ENCODE assay signal across 19 cellular contexts in genomic region chr7:80429186-80429585, GRCh38.
"Had no signal": no experiment of that assay in that cellular context is flagged by ENCODE, and none has a peak within 500 bp of the region (broad histone marks: within the 10 kb centered on the region; RNA-seq: fewer than 3 reads in every experiment).

No MANE protein-coding gene starts in this region.

- H3K27ac ChIP-seq: epithelial cell of prostate, esophagus muscularis mucosa, foreskin keratinocyte, neutrophil, ovary, tibial artery, upper lobe of right lung had no signal

- DNase-seq: effector memory CD8-positive, alpha-beta T cell; left colon; naive thymus-derived CD8-positive, alpha-beta T cell; right cardiac atrium; stimulated activated CD4-positive, alpha-beta T cell treated with anti-CD3 and anti-CD28 coated beads, Interleukin-4, amount 100 ng/mL, for 1 hour; stimulated activated CD8-positive, alpha-beta memory T cell treated with anti-CD3 and anti-CD28 coated beads, Interleukin-4, amount 100 ng/mL, for 48 hours; stimulated activated naive CD8-positive, alpha-beta T cell treated with anti-CD3 and anti-CD28 coated beads, Interleukin-15, Interleukin-2, amounts not matched to agents 100 U/mL and 50 U/mL, for 24 hours; tibial artery; upper lobe of right lung had no signal

- H3K36me3 ChIP-seq: esophagus muscularis mucosa, neutrophil, ovary, tibial artery, upper lobe of right lung had no signal

- H3K4me1 ChIP-seq: foreskin keratinocyte, tibial artery, upper lobe of right lung had no signal

- H3K36me3 Mint-ChIP-seq: immature natural killer cell; naive thymus-derived CD8-positive, alpha-beta T cell; stimulated activated effector memory CD8-positive, alpha-beta T cell treated with anti-CD3 and anti-CD28 coated beads, Interleukin-12 subunit alpha, Interleukin-12 subunit beta, amount 100 ng/mL, for 72 hours had no signal

- H3K27me3 Mint-ChIP-seq: dendritic cell treated with granulocyte-macrophage colony-stimulating factor and Interleukin-4, amounts not matched to agents 40 ng/mL and 50 ng/mL, for 4 days; effector memory CD8-positive, alpha-beta T cell; progenitor cell of endocrine pancreas had no signal

- H3K27ac Mint-ChIP-seq: dendritic cell treated with granulocyte-macrophage colony-stimulating factor and Interleukin-4, amounts not matched to agents 40 ng/mL and 50 ng/mL, for 4 days; effector memory CD8-positive, alpha-beta T cell; immature natural killer cell; naive thymus-derived CD8-positive, alpha-beta T cell; progenitor cell of endocrine pancreas; stimulated activated effector memory CD8-positive, alpha-beta T cell treated with anti-CD3 and anti-CD28 coated beads, Interleukin-12 subunit alpha, Interleukin-12 subunit beta, amount 100 ng/mL, for 72 hours had no signal

- H3K4me1 Mint-ChIP-seq: immature natural killer cell; naive thymus-derived CD8-positive, alpha-beta T cell; stimulated activated effector memory CD8-positive, alpha-beta T cell treated with anti-CD3 and anti-CD28 coated beads, Interleukin-12 subunit alpha, Interleukin-12 subunit beta, amount 100 ng/mL, for 72 hours had no signal

- H3K9me3 ChIP-seq: esophagus muscularis mucosa, neutrophil, ovary, tibial artery, upper lobe of right lung had no signal

- H3K4me3 Mint-ChIP-seq: dendritic cell treated with granulocyte-macrophage colony-stimulating factor and Interleukin-4, amounts not matched to agents 40 ng/mL and 50 ng/mL, for 4 days; effector memory CD8-positive, alpha-beta T cell; immature natural killer cell; naive thymus-derived CD8-positive, alpha-beta T cell; stimulated activated effector memory CD8-positive, alpha-beta T cell treated with anti-CD3 and anti-CD28 coated beads, Interleukin-12 subunit alpha, Interleukin-12 subunit beta, amount 100 ng/mL, for 72 hours had no signal

- H3K4me3 ChIP-seq: esophagus muscularis mucosa, ovary, smooth muscle cell, tibial artery, upper lobe of right lung had no signal

- H3K27me3 ChIP-seq: esophagus muscularis mucosa, foreskin keratinocyte, neutrophil, ovary, tibial artery, upper lobe of right lung had no signal

- H3K9me3 Mint-ChIP-seq: dendritic cell treated with granulocyte-macrophage colony-stimulating factor and Interleukin-4, amounts not matched to agents 40 ng/mL and 50 ng/mL, for 4 days had no signal
